In the genomic region with DNA sequence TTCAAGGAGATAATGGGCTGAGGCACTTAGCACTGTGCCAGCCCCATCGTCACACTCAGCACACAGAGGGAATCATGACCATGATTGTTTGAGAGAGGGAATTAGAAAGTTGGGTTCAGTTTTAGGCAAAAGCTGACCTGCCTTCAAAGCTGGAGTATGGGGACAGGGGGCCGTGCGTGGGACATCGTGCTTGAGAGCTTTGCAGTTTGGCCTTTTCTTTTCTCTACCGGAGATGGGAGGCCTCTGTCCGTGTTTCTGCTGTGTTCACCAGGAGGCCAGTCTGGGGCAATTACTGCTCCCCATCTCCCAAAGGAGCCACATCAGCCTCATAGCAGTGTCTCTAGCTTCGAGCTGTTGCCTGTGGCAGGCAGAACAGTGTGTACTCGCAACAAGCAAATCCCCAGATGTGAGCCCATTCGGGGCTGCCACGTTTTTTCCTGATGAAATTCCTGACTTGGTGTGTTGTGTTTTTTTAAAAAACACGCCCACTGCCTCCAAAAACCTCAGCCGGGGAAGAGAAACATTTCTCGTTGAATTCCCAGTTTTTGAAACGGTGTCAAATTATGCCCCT, we compare ENCODE assay signal across 30 cellular contexts. TPM values are rescaled to one million over a fixed set of nuclear protein-coding genes. Genes with fewer than 3 reads are reported as not detected.
A peak's percentile ranks its signal among the peaks of the same experiment; 100 is the strongest.
DNase-seq lines count a peak whose midpoint lies in the region; ATAC-seq and TF ChIP-seq lines count a peak whose summit lies in the region.
"Had no signal": no experiment of that assay in that cellular context is flagged by ENCODE, and none has a peak within 500 bp of the region (broad histone marks: within the 10 kb centered on the region; RNA-seq: fewer than 3 reads in every experiment).

No MANE protein-coding gene starts in this region.

- peak; percentile 69 for ATAC-seq in Right ventricle myocardium superior (ENCODE audit: poor library complexity)
- peak in 3 of 4 donors; percentile 67 to 84 (median 73) for ATAC-seq in psoas muscle
- ATAC-seq: activated CD8-positive, alpha-beta T cell treated with anti-CD3 and anti-CD28 coated beads, Interleukin-2, amount 10 ng/mL, durations not matched to agents 7 days and 5 days; lower lobe of right lung; mucosa of descending colon; Panc1; T-cell had no signal

- H3K27ac ChIP-seq in psoas muscle, result no peak overlapping the region
- peak overlapping the region in 3 of 4 donors; percentile 54 to 85 (median 82) for H3K27ac ChIP-seq in tibial nerve
- H3K27ac ChIP-seq: lower lobe of right lung, SJCRH30, transverse colon had no signal

- TF ChIP-seq CTCF in psoas muscle (IDR thresholded peaks at IDR 0.05) (no peak), tibial nerve (IDR thresholded peaks at IDR 0.05) (no peak)

- intact Hi-C loops in Right ventricle myocardium superior (cut with DNase I) (no loop called here), psoas muscle (cut with DNase I) (no loop called here)

- peaks cover 16% of the 10 kb centered on the region for H3K4me1 ChIP-seq in adipocyte (ENCODE audit: control insufficient read depth, insufficient read depth, low read length)
- no peaks in the 10 kb centered on the region for H3K4me1 ChIP-seq in psoas muscle
- peaks cover 0 to 23% (median 7%) of the 10 kb centered on the region in 4 donors for H3K4me1 ChIP-seq in tibial nerve
- H3K4me1 ChIP-seq: lower lobe of right lung, SJCRH30 had no signal

- H3K27me3 ChIP-seq in adipocyte (replicated peaks; ENCODE audit: control insufficient read depth, insufficient read depth, low read length), result no peaks in the 10 kb centered on the region
- H3K27me3 ChIP-seq in psoas muscle (ENCODE audit: insufficient read depth in 3 of 3, low read length in 2 of 3), result peaks cover 0 to 2% (median 0%) of the 10 kb centered on the region in 3 donors
- no peaks in the 10 kb centered on the region for H3K27me3 ChIP-seq in tibial nerve
- H3K27me3 ChIP-seq: SJCRH30, transverse colon had no signal

- H3K9me3 ChIP-seq in adipocyte (ENCODE audit: control insufficient read depth, low read length), result peaks cover 11% of the 10 kb centered on the region
- H3K9me3 ChIP-seq in psoas muscle, result peaks cover 7% of the 10 kb centered on the region
- H3K9me3 ChIP-seq in tibial nerve, result peaks cover 0 to 16% (median 0%) of the 10 kb centered on the region in 4 donors
- H3K9me3 ChIP-seq: lower lobe of right lung, mucosa of descending colon, transverse colon had no signal

- 36 to 40% (median 39%) methylated on average over 14 of the region's 14 CpGs for WGBS in psoas muscle, 3 donors
- WGBS in tibial nerve, 2 donors, result 46 to 52% methylated on average over 14 of the region's 14 CpGs

- DNase-seq in adipocyte (ENCODE audit: low read depth), result peak; percentile 61
- DNase-seq in Right ventricle myocardium superior, result peak; percentile 64
- peak; percentile 53 to 86 for DNase-seq in psoas muscle
- DNase-seq in tibial nerve (ENCODE audit: low spot score in 2 of 2), result peak; percentile 72 to 73
- no peak for DNase-seq in NCI-H526 treated with DMSO at 0.1 percent for 48 hours (lab: John Stamatoyannopoulos, UW)
- DNase-seq in OCI-M1 (lab: John Stamatoyannopoulos, UW), result no peak
- no peak for DNase-seq in NCI-H146 (lab: John Stamatoyannopoulos, UW)
- DNase-seq: activated CD4-positive, CD25-positive, alpha-beta regulatory T cell treated with anti-CD3 and anti-CD28 coated beads, Interleukin-2, amount 50 U/mL, for 72 hours; activated CD8-positive, alpha-beta T cell treated with anti-CD3 and anti-CD28 coated beads, Interleukin-2, amount 10 ng/mL, durations not matched to agents 7 days and 5 days; activated effector memory CD4-positive, alpha-beta T cell treated with Interleukin-2 at 50 U/mL for 16 hours; activated naive CD8-positive, alpha-beta T cell treated with anti-CD3 and anti-CD28 coated beads for 36 hours; activated T-cell treated with anti-CD3 and anti-CD28 coated beads for 4 hours; AML-193; CD4-positive, alpha-beta memory T cell; effector CD8-positive, alpha-beta T cell; erythroblast; islet precursor cell; lower lobe of right lung; mucosa of descending colon; NCI-H1105 treated with DMSO at 0.1 percent for 48 hours; NCI-H2081 treated with DMSO at 0.1 percent for 48 hours; SJCRH30; stimulated activated CD4-positive, alpha-beta T cell treated with anti-CD3 and anti-CD28 coated beads, Interleukin-12 subunit alpha, Interleukin-12 subunit beta, amount 100 ng/mL, for 4 hours; stimulated activated CD4-positive, alpha-beta T cell treated with anti-CD3 and anti-CD28 coated beads, Interleukin-4, amount 100 ng/mL, for 4 hours; stimulated activated naive CD4-positive, alpha-beta T cell; T-cell; transverse colon had no signal

- TF ChIP-seq POLR2A in tibial nerve (IDR thresholded peaks at IDR 0.05), result no peak

- H3K4me3 ChIP-seq in adipocyte (ENCODE audit: low read length) (peak overlapping the region; percentile 43), psoas muscle (no peak overlapping the region), tibial nerve (peak overlapping the region in 1 of 4 donors; percentile 12)
- H3K4me3 ChIP-seq: lower lobe of right lung, mucosa of descending colon, SJCRH30, transverse colon had no signal

- peak overlapping the region; percentile 79 for H3K9ac ChIP-seq in adipocyte (ENCODE audit: low read length)

- H3K36me3 ChIP-seq in adipocyte (ENCODE audit: control insufficient read depth, insufficient read depth, low read length, severe bottlenecking), result no peaks in the 10 kb centered on the region
- no peaks in the 10 kb centered on the region for H3K36me3 ChIP-seq in psoas muscle (ENCODE audit: insufficient read depth in 1 of 2, low read depth in 1 of 2)
- no peaks in the 10 kb centered on the region for H3K36me3 ChIP-seq in tibial nerve
- H3K36me3 ChIP-seq: lower lobe of right lung, transverse colon had no signal

- peak in 1 of 2 donors; percentile 86 for TF ChIP-seq EP300 in tibial nerve (IDR thresholded peaks at IDR 0.05)

RNA-seq across cellular contexts. Expression of a gene that starts 20.2 kb away (rescaled TPM):
- total RNA-seq in Right ventricle myocardium superior (0.65 TPM), psoas muscle (1 to 10 TPM; 1.6 to 4.0 (median 2.8) TPM), tibial nerve (10 to 100 TPM; 13.8 to 25.5 (median 20.2) TPM)
- 1 to 10 TPM in 2 of 3 donors, under 1 TPM in 1; 0.72 to 3.0 (median 1.1) TPM for polyA plus RNA-seq in psoas muscle
- total RNA-seq: activated CD8-positive, alpha-beta T cell treated with anti-CD3 and anti-CD28 coated beads, Interleukin-2, amount 10 ng/mL, durations not matched to agents 7 days and 5 days; activated naive CD8-positive, alpha-beta T cell treated with anti-CD3 and anti-CD28 coated beads for 36 hours; CD4-positive, alpha-beta memory T cell; glomerular endothelial cell; pulmonary artery endothelial cell; T-cell had no signal
- polyA plus RNA-seq: CD4-positive, alpha-beta memory T cell had no signal

Comparison
In these comparisons a context has a peak if more than half of its experiments do, and no peak if none do; other contexts are left out.
1. DNase-seq: peak in adipocyte (single experiment), Right ventricle myocardium superior (single experiment), psoas muscle (2 of 2) and tibial nerve (2 of 2); none in NCI-H526 treated with DMSO at 0.1 percent for 48 hours (single experiment), OCI-M1 (single experiment) and NCI-H146 (single experiment).